ENCODE assay signal across 9 cellular contexts in the genomic region with DNA sequence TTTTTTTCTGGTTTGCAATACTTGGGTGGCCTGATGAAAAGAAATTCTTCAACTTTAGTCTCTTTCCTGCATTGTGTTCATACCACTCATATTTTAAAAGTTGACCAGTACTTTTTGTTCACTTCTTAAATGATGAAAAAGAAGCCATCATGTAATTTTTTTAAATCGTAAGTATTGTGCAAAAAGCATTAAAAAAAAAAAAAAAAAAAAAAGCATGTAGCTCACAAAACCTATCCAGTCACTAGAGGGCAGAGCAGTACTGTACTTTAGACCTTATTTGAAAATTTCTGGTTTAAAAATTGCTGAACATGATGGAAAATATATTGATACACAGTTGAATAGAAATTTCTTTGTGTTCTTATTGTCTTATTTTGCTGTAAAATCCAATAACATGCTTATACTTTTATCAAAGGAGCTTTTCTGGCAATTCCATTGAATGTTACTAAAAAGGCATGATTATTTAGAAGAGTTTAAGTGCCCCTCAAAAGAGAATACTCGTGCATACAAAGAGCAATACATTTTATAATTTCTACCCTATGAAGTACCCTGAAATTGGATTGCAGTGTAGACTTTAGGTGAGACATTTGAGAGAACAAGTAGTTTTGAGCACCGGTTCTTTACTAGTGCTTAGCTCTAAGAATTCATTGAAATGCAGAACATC.
DNase-seq lines count a peak whose midpoint lies in the region; ATAC-seq, FAIRE-seq and TF ChIP-seq lines count a peak whose summit lies in the region.
"Had no signal": no experiment of that assay in that cellular context is flagged by ENCODE, and none has a peak within 500 bp of the region (broad histone marks: within the 10 kb centered on the region; RNA-seq: fewer than 3 reads in every experiment).

No MANE protein-coding gene starts in this region.

- H3K27ac Mint-ChIP-seq in Calu3 (ENCODE audit: unreplicated experiment), result no peak overlapping the region

- intact Hi-C loops in Calu3 (cut with micrococcal nuclease; ENCODE audit: unreplicated experiment), result no loop called here

- no peaks in the 10 kb centered on the region for H3K27me3 Mint-ChIP-seq in Calu3 (ENCODE audit: unreplicated experiment)
- H3K27me3 Mint-ChIP-seq: memory B cell had no signal

- peaks cover 7% of the 10 kb centered on the region for H3K36me3 Mint-ChIP-seq in Calu3 (ENCODE audit: insufficient read depth, unreplicated experiment)
- H3K36me3 Mint-ChIP-seq: memory B cell had no signal

- DNase-seq in Calu3 (no peak), KG1 (lab: John Stamatoyannopoulos, UW) (peak; percentile 22), iris pigment epithelial cell (ENCODE audit: low read depth) (peak; percentile 80), omental fat pad (ENCODE audit: low spot score) (no peak)
- no peak for DNase-seq in activated naive CD4-positive, alpha-beta T cell treated with anti-CD3 and anti-CD28 coated beads, Interleukin-2, amount 50 U/mL, for 16 hours

- no TSS peak for BruUV-seq in Calu3 (replicated peaks; lab: Mats Ljungman, UMichigan)

- H3K4me1 Mint-ChIP-seq in Calu3 (ENCODE audit: low read depth, unreplicated experiment), result no peaks in the 10 kb centered on the region

- CTCF ChIA-PET in Calu3 (lab: Charles Lee), result interaction anchor here (0.6 to 1.5 kb wide), 8 partner anchors 17 to 425 kb away, joined by 3 to 6 read pairs (median 5); no protein-coding TSS in a partner anchor

- TF ChIP-seq CTCF in Calu3 (IDR thresholded peaks at IDR 0.05; ENCODE audit: unreplicated experiment), result peak; percentile 28
- TF ChIP-seq CTCF in omental fat pad (IDR thresholded peaks at IDR 0.05), result no peak

- ATAC-seq in GM21619 (IDR thresholded peaks at IDR 0.05; ENCODE audit: unreplicated experiment) (no peak), HG02938 (IDR thresholded peaks at IDR 0.05; ENCODE audit: unreplicated experiment) (no peak), omental fat pad (ENCODE audit: low FRiP score) (no peak)

- peak; percentile 87 for FAIRE-seq in TTC549 (lab: Jason Lieb, UNC)

- H3K9me3 Mint-ChIP-seq in Calu3 (ENCODE audit: low read depth, unreplicated experiment), result no peaks in the 10 kb centered on the region
- H3K9me3 Mint-ChIP-seq: memory B cell had no signal

- no peak overlapping the region for H3K4me3 Mint-ChIP-seq in Calu3 (ENCODE audit: low read depth, unreplicated experiment)
- H3K4me3 Mint-ChIP-seq: memory B cell had no signal

Comparison
In these comparisons a context has a peak if more than half of its experiments do, and no peak if none do; other contexts are left out.
1. DNase-seq: peak in KG1 (single experiment) and iris pigment epithelial cell (single experiment); none in Calu3 (single experiment), omental fat pad (single experiment) and activated naive CD4-positive, alpha-beta T cell treated with anti-CD3 and anti-CD28 coated beads, Interleukin-2, amount 50 U/mL, for 16 hours (single experiment).